Comparison of ENCODE assay signal across 8 cellular contexts in the genomic region with DNA sequence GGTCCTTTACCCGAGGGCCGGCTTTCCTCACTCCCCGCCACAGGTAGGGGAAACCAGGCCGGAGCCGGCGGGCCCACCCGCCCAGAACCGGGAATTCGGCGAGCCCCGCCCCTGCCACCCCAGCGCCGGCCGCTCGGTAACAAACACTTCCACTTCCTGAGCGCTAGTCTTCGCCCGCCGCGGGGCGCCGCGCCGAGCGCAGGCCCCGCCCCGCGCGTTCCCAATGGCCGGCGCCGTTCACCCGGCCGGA. TPM values are rescaled to one million over a fixed set of nuclear protein-coding genes. Genes with fewer than 3 reads are reported as not detected.
DNase-seq lines count a peak whose midpoint lies in the region; TF ChIP-seq lines count a peak whose summit lies in the region.

No MANE protein-coding gene starts in this region.

- H3K9me3 Mint-ChIP-seq in activated naive CD4-positive, alpha-beta T cell treated with anti-CD3 and anti-CD28 coated beads, Interleukin-2, amount 50 U/mL, for 24 hours, result no peaks in the 10 kb centered on the region
- H3K9me3 Mint-ChIP-seq in activated CD4-positive, alpha-beta memory T cell treated with anti-CD3 and anti-CD28 coated beads for 36 hours, result peaks cover 7% of the 10 kb centered on the region
- no peaks in the 10 kb centered on the region for H3K9me3 Mint-ChIP-seq in type B pancreatic cell

- peaks cover 73% of the 10 kb centered on the region for H3K4me1 Mint-ChIP-seq in activated naive CD4-positive, alpha-beta T cell treated with anti-CD3 and anti-CD28 coated beads, Interleukin-2, amount 50 U/mL, for 24 hours
- H3K4me1 Mint-ChIP-seq in activated CD4-positive, alpha-beta memory T cell treated with anti-CD3 and anti-CD28 coated beads for 36 hours (ENCODE audit: low read depth), result peaks cover 52% of the 10 kb centered on the region
- H3K4me1 Mint-ChIP-seq in type B pancreatic cell (ENCODE audit: unreplicated experiment), result peaks cover 23% of the 10 kb centered on the region

- H3K27ac Mint-ChIP-seq in activated naive CD4-positive, alpha-beta T cell treated with anti-CD3 and anti-CD28 coated beads, Interleukin-2, amount 50 U/mL, for 24 hours, result no peak overlapping the region
- H3K27ac Mint-ChIP-seq in activated CD4-positive, alpha-beta memory T cell treated with anti-CD3 and anti-CD28 coated beads for 36 hours, result no peak overlapping the region
- no peak overlapping the region for H3K27ac Mint-ChIP-seq in type B pancreatic cell

- DNase-seq in activated naive CD4-positive, alpha-beta T cell treated with Interleukin-2 at 50 U/mL for 16 hours, result no peak
- DNase-seq in activated CD4-positive, alpha-beta memory T cell treated with anti-CD3 and anti-CD28 coated beads for 36 hours, result no peak
- DNase-seq in type B pancreatic cell (ENCODE audit: extremely low spot score, unreplicated experiment), result no peak
- no peak for DNase-seq in kidney tubule cell (ENCODE audit: low spot score)
- DNase-seq in KG1 (lab: John Stamatoyannopoulos, UW), result no peak
- no peak for DNase-seq in NCI-H146 (lab: John Stamatoyannopoulos, UW)

- POLR2A ChIA-PET in activated CD4-positive, alpha-beta memory T cell treated with anti-CD3 and anti-CD28 coated beads for 36 hours (lab: Charles Lee), result interaction anchor here (4.4 kb wide), 1 partner anchor 28 kb away, joined by 24 read pairs; a partner anchor contains a TSS

- peak; percentile 22 for TF ChIP-seq CTCF in type B pancreatic cell (conservative IDR thresholded peaks at IDR 0.05)

- no peaks in the 10 kb centered on the region for H3K27me3 Mint-ChIP-seq in activated naive CD4-positive, alpha-beta T cell treated with anti-CD3 and anti-CD28 coated beads, Interleukin-2, amount 50 U/mL, for 24 hours
- H3K27me3 Mint-ChIP-seq in activated CD4-positive, alpha-beta memory T cell treated with anti-CD3 and anti-CD28 coated beads for 36 hours, result no peaks in the 10 kb centered on the region
- H3K27me3 Mint-ChIP-seq in type B pancreatic cell, result peaks cover 20% of the 10 kb centered on the region

- no peaks in the 10 kb centered on the region for H3K27me3 ChIP-seq in layer of hippocampus (ENCODE audit: control insufficient read depth, insufficient read depth, low read length)

- H3K4me3 Mint-ChIP-seq in activated naive CD4-positive, alpha-beta T cell treated with anti-CD3 and anti-CD28 coated beads, Interleukin-2, amount 50 U/mL, for 24 hours, result peak overlapping the region; percentile 99
- peak overlapping the region; percentile 68 for H3K4me3 Mint-ChIP-seq in activated CD4-positive, alpha-beta memory T cell treated with anti-CD3 and anti-CD28 coated beads for 36 hours
- peak overlapping the region; percentile 75 for H3K4me3 Mint-ChIP-seq in type B pancreatic cell

- peak overlapping the region; percentile 69 for H3K27ac ChIP-seq in layer of hippocampus (ENCODE audit: low read depth, low read length)

- H3K36me3 Mint-ChIP-seq in activated naive CD4-positive, alpha-beta T cell treated with anti-CD3 and anti-CD28 coated beads, Interleukin-2, amount 50 U/mL, for 24 hours, result peaks cover 5% of the 10 kb centered on the region
- peaks cover 26% of the 10 kb centered on the region for H3K36me3 Mint-ChIP-seq in activated CD4-positive, alpha-beta memory T cell treated with anti-CD3 and anti-CD28 coated beads for 36 hours
- peaks cover 10% of the 10 kb centered on the region for H3K36me3 Mint-ChIP-seq in type B pancreatic cell

- CTCF ChIA-PET in activated CD4-positive, alpha-beta memory T cell treated with anti-CD3 and anti-CD28 coated beads for 36 hours (lab: Charles Lee), result interaction anchor here (1.2 to 4.7 kb wide), 5 partner anchors 11 to 95 kb away, joined by 3 to 75 read pairs (median 23); a partner anchor contains a TSS

- intact Hi-C loops in activated CD4-positive, alpha-beta memory T cell treated with anti-CD3 and anti-CD28 coated beads for 36 hours (cut with micrococcal nuclease), result loop anchor here (1.0 to 10.0 kb wide), 4 partner anchors 22 to 533 kb away; a partner anchor contains a TSS

RNA-seq across cellular contexts. Expression of a gene that starts 0.2 kb away (rescaled TPM):
- total RNA-seq in activated CD4-positive, alpha-beta memory T cell treated with anti-CD3 and anti-CD28 coated beads for 36 hours, result 100 to 1,000 TPM; 136 TPM
- 86.9 and 157 TPM in 2 replicates for total RNA-seq in type B pancreatic cell (ENCODE audit: low replicate concordance)

RNA-seq across cellular contexts. Expression of a gene that starts 11.1 kb away (rescaled TPM):
- 1 to 10 TPM; 6.5 to 7.0 TPM for total RNA-seq in activated CD4-positive, alpha-beta memory T cell treated with anti-CD3 and anti-CD28 coated beads for 36 hours
- total RNA-seq in type B pancreatic cell (ENCODE audit: low replicate concordance), result 3.4 and 4.2 TPM in 2 replicates

RNA-seq across cellular contexts. Expression of a gene that starts 27.9 kb away (rescaled TPM):
- 10 to 100 TPM; 42.9 to 46.9 TPM for total RNA-seq in activated CD4-positive, alpha-beta memory T cell treated with anti-CD3 and anti-CD28 coated beads for 36 hours
- total RNA-seq in type B pancreatic cell (ENCODE audit: low replicate concordance), result 54.7 and 67.2 TPM in 2 replicates

RNA-seq across cellular contexts. Expression of a gene that starts 35.5 kb away (rescaled TPM):
- total RNA-seq in activated CD4-positive, alpha-beta memory T cell treated with anti-CD3 and anti-CD28 coated beads for 36 hours, result not detected
- total RNA-seq in type B pancreatic cell (ENCODE audit: low replicate concordance), result 0.19 TPM in 1 of 2 replicates, not detected in the other
